In genomic region chr1:121117622-121118479, GRCh38 we compare ENCODE assay signal across 8 cellular contexts.
A peak's percentile ranks its signal among the peaks of the same experiment; 100 is the strongest.
DNase-seq lines count a peak whose midpoint lies in the region; ATAC-seq and TF ChIP-seq lines count a peak whose summit lies in the region.
"Not testable (repeated sequence)": the region's sequence is repeated elsewhere in the genome, so short reads cannot be mapped to it uniquely, and the experiment has no call there.

No MANE protein-coding gene starts in this region.

- H2AFZ ChIP-seq in GM23338; SK-N-SH (ENCODE audit: low read depth): not testable (repeated sequence)

- not testable (repeated sequence) for H3K79me2 ChIP-seq in GM23338 (replicated peaks; ENCODE audit: insufficient read depth); SK-N-SH (ENCODE audit: insufficient read depth)

- H3K27ac Mint-ChIP-seq in GM23338; effector memory CD8-positive, alpha-beta T cell: not testable (repeated sequence)
- H3K27ac Mint-ChIP-seq in activated naive CD4-positive, alpha-beta T cell treated with anti-CD3 and anti-CD28 coated beads, Interleukin-2, amount 50 U/mL, for 24 hours, result peak overlapping the region; percentile 30

- ATAC-seq in GM23338 (peak; percentile 65), heart right ventricle (peak; percentile 47 to 66 (median 64)), mucosa of descending colon (peak; percentile 31)
- peak; percentile 23 for ATAC-seq in effector memory CD8-positive, alpha-beta T cell (replicated peaks)

- DNase-seq in GM23338 (ENCODE audit: low spot score), result peak; percentile 50
- DNase-seq in SK-N-SH; effector memory CD8-positive, alpha-beta T cell; vagina (ENCODE audit: extremely low spot score in 2 of 2): not testable (repeated sequence)
- DNase-seq in heart right ventricle, result peak; percentile 3 to 35
- peak in 2 of 3 donors; percentile 14 to 46 for DNase-seq in mucosa of descending colon
- DNase-seq in skeletal muscle cell (ENCODE audit: low read depth), result peak; percentile 6

- WGBS in SK-N-SH (ENCODE audit: low lambda C conversion rate), result 5% methylated on average over 16 of the region's 47 CpGs
- WGBS in heart right ventricle, 2 donors, result 2% methylated on average over 33 to 40 of the region's 47 CpGs

- H3K4me1 ChIP-seq in GM23338 (ENCODE audit: insufficient read depth); SK-N-SH (ENCODE audit: control insufficient read depth in 1 of 2, insufficient read depth in 2 of 2, low read depth in 1 of 2, low read length in 1 of 2); heart right ventricle; mucosa of descending colon (ENCODE audit: low read depth); vagina: not testable (repeated sequence)

- not testable (repeated sequence) for TF ChIP-seq RAD21 in SK-N-SH (IDR thresholded peaks at IDR 0.05; ENCODE audit: low read length)

- not testable (repeated sequence) for H3K27ac ChIP-seq in GM23338 (ENCODE audit: low read depth)
- H3K27ac ChIP-seq in SK-N-SH (ENCODE audit: low read depth in 2 of 2, low read length in 1 of 2) (peak overlapping the region; percentile 41 to 60), heart right ventricle (peak overlapping the region in 8 of 10 donors; percentile 10 to 65 (median 58)), vagina (peak overlapping the region; percentile 72)

- H3K27me3 Mint-ChIP-seq in GM23338 (ENCODE audit: insufficient read depth, low read depth, poor library complexity); activated naive CD4-positive, alpha-beta T cell treated with anti-CD3 and anti-CD28 coated beads, Interleukin-2, amount 50 U/mL, for 24 hours; effector memory CD8-positive, alpha-beta T cell: not testable (repeated sequence)

- H3K4me2 ChIP-seq in GM23338 (peak overlapping the region; percentile 68; the same call in 1 of the 2 replicates), SK-N-SH (peak overlapping the region; percentile 78)

- not testable (repeated sequence) for H3K9me2 ChIP-seq in GM23338 (ENCODE audit: insufficient read depth); SK-N-SH

- H3K9me3 ChIP-seq in SK-N-SH, heart right ventricle, mucosa of descending colon, vagina: not testable (repeated sequence)

- H3F3A ChIP-seq in GM23338 (replicated peaks; ENCODE audit: low read depth); SK-N-SH (replicated peaks; ENCODE audit: insufficient read depth): not testable (repeated sequence)

- not testable (repeated sequence) for H3K36me3 Mint-ChIP-seq in GM23338 (ENCODE audit: low read depth); activated naive CD4-positive, alpha-beta T cell treated with anti-CD3 and anti-CD28 coated beads, Interleukin-2, amount 50 U/mL, for 24 hours; effector memory CD8-positive, alpha-beta T cell (ENCODE audit: insufficient read depth)

- H3K4me1 Mint-ChIP-seq in GM23338; activated naive CD4-positive, alpha-beta T cell treated with anti-CD3 and anti-CD28 coated beads, Interleukin-2, amount 50 U/mL, for 24 hours; effector memory CD8-positive, alpha-beta T cell (ENCODE audit: low read depth in 2 of 2): not testable (repeated sequence)

- intact Hi-C loops in heart right ventricle (cut with DNase I); mucosa of descending colon (cut with DNase I, micrococcal nuclease); vagina (cut with DNase I): not testable (repeated sequence)

- not testable (repeated sequence) for H3K36me3 ChIP-seq in GM23338 (ENCODE audit: insufficient read depth); SK-N-SH (replicated peaks in 1 of 2; ENCODE audit: control insufficient read depth in 1 of 2, insufficient read depth in 2 of 2, low read length in 1 of 2); heart right ventricle; mucosa of descending colon (ENCODE audit: low read depth); vagina

- H3K9me3 Mint-ChIP-seq in GM23338; activated naive CD4-positive, alpha-beta T cell treated with anti-CD3 and anti-CD28 coated beads, Interleukin-2, amount 50 U/mL, for 24 hours; effector memory CD8-positive, alpha-beta T cell: not testable (repeated sequence)

- H3K4me3 ChIP-seq in GM23338 (peak overlapping the region; percentile 53), SK-N-SH (ENCODE audit: low read depth in 2 of 2, low read length in 1 of 2) (peak overlapping the region; percentile 50 to 52), heart right ventricle (peak overlapping the region in 9 of 10 donors; percentile 33 to 61 (median 53)), skeletal muscle cell (ENCODE audit: low read depth, low read length) (peak overlapping the region; percentile 47), vagina (peak overlapping the region; percentile 33 to 47)
- not testable (repeated sequence) for H3K4me3 ChIP-seq in mucosa of descending colon

- CTCF ChIA-PET in SK-N-SH (lab: Yijun Ruan, JAX), result not testable (repeated sequence)

- peak overlapping the region; percentile 65; the same call in 1 of the 2 replicates for H3K9ac ChIP-seq in SK-N-SH

- POLR2A ChIA-PET in SK-N-SH (lab: Yijun Ruan, JAX), result not testable (repeated sequence)

- TF ChIP-seq CTCF in GM23338 (conservative IDR thresholded peaks at IDR 0.05; ENCODE audit: low read depth in 2 of 2); SK-N-SH (IDR thresholded peaks at IDR 0.05); heart right ventricle (IDR thresholded peaks at IDR 0.05); mucosa of descending colon (IDR thresholded peaks at IDR 0.05); vagina (IDR thresholded peaks at IDR 0.05): not testable (repeated sequence)

- not testable (repeated sequence) for H4K20me1 ChIP-seq in GM23338 (replicated peaks; ENCODE audit: insufficient read depth); SK-N-SH (ENCODE audit: insufficient read depth)

- not testable (repeated sequence) for H3K27me3 ChIP-seq in GM23338 (ENCODE audit: insufficient read depth); SK-N-SH (ENCODE audit: insufficient read depth); heart right ventricle; vagina

- TF ChIP-seq EP300 in SK-N-SH (IDR thresholded peaks at IDR 0.05; ENCODE audit: borderline replicate concordance in 1 of 2, low read depth in 1 of 2, low read length in 1 of 2), result not testable (repeated sequence)

- H3K4me3 Mint-ChIP-seq in GM23338, result peak overlapping the region; percentile 80
- H3K4me3 Mint-ChIP-seq in activated naive CD4-positive, alpha-beta T cell treated with anti-CD3 and anti-CD28 coated beads, Interleukin-2, amount 50 U/mL, for 24 hours, result peak overlapping the region; percentile 26
- peak overlapping the region in 1 of 2 donors; percentile 70 for H3K4me3 Mint-ChIP-seq in effector memory CD8-positive, alpha-beta T cell

- not testable (repeated sequence) for TF ChIP-seq POLR2A in vagina (IDR thresholded peaks at IDR 0.05)
